1 cellular context compared by ENCODE assay signal in genomic region chr6:143772110-143772509, GRCh38.
TF ChIP-seq lines count a peak whose summit lies in the region.

No MANE protein-coding gene starts in this region.

TF ChIP-seq in IMR-90, 13 proteins besides CTCF, POLR2A, EP300 and RAD21 (continued from another document):
- TF ChIP-seq MXI1 (IDR thresholded peaks at IDR 0.05; ENCODE audit: borderline replicate concordance, low read depth, low read length) (no peak), NFE2L2 (IDR thresholded peaks at IDR 0.05; ENCODE audit: low read depth, low read length) (no peak), MAZ (IDR thresholded peaks at IDR 0.05; ENCODE audit: borderline replicate concordance, low read depth, low read length) (no peak), FOS (IDR thresholded peaks at IDR 0.05; ENCODE audit: low read depth, low read length) (no peak), RCOR1 (IDR thresholded peaks at IDR 0.05; ENCODE audit: insufficient replicate concordance, low read length) (no peak), USF2 (IDR thresholded peaks at IDR 0.05; ENCODE audit: low read depth, low read length) (no peak), SMC3 (IDR thresholded peaks at IDR 0.05; ENCODE audit: low read depth, low read length) (no peak), MAFK (IDR thresholded peaks at IDR 0.05; ENCODE audit: low read depth, low read length) (no peak), CEBPB (IDR thresholded peaks at IDR 0.05; ENCODE audit: low read depth, low read length) (no peak), BHLHE40 (IDR thresholded peaks at IDR 0.05; ENCODE audit: low read depth, low read length) (no peak), RFX5 (IDR thresholded peaks at IDR 0.05; ENCODE audit: low read depth, low read length) (no peak), ELK1 (IDR thresholded peaks at IDR 0.05; ENCODE audit: borderline replicate concordance, low read depth, low read length) (no peak)
TF ChIP-seq in IMR-90: peak in this region for 0.
